15 cellular contexts compared by ENCODE assay signal in the genomic region with DNA sequence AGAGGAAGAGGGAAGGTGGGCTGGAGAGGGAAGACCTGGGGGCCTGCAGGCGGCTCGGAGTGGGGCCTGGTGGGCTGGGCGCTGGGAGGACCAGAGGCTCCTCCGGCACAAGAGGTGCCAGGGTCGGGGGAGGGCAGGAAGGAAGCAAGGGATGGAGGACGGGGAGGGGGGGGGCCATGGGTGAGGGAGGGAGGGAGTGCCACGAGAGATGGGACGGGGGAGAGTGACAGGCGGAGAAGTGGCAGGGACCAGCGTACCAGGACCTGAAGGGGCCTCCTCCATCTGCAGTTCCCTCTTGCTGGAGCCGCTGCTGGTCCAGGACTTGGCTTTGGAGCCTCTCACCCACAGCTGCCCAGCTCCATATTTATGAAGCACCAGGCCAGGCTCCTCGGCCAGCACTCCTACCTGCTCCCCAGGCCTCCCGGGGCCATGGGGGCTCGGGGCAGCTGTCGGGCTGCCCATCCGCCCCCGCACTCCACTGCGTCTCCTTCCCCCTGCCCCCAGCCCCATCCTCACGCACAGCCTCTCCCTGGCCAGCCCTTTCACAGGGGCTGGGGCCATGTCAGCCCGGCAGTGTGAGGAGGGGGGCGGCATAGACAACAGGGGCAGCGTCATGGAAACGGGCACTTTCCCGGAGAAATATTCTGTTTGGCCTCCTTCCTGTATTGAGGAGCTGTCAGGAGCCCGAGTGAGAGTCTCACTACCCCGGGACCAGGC.
DNase-seq lines count a peak whose midpoint lies in the region; TF ChIP-seq lines count a peak whose summit lies in the region.
"Had no signal": no experiment of that assay in that cellular context is flagged by ENCODE, and none has a peak within 500 bp of the region (broad histone marks: within the 10 kb centered on the region; RNA-seq: fewer than 3 reads in every experiment).

No MANE protein-coding gene starts in this region.

- H2AFZ ChIP-seq in neural progenitor cell (replicated peaks), result no peak overlapping the region
- no peak overlapping the region for H2AFZ ChIP-seq in smooth muscle cell (ENCODE audit: low read depth)

- H3K9me3 Mint-ChIP-seq in glutamatergic neuron (ENCODE audit: unreplicated experiment) (peaks cover 4% of the 10 kb centered on the region), neural progenitor cell (no peaks in the 10 kb centered on the region)

- H3K36me3 Mint-ChIP-seq in glutamatergic neuron (ENCODE audit: unreplicated experiment), result peaks cover 2% of the 10 kb centered on the region
- peaks cover 2% of the 10 kb centered on the region for H3K36me3 Mint-ChIP-seq in neural progenitor cell

- H3K4me1 Mint-ChIP-seq in glutamatergic neuron (ENCODE audit: low read depth, unreplicated experiment), result peaks cover 7% of the 10 kb centered on the region
- peaks cover 91% of the 10 kb centered on the region for H3K4me1 Mint-ChIP-seq in neural progenitor cell

- H3K27me3 Mint-ChIP-seq in glutamatergic neuron (ENCODE audit: unreplicated experiment), result peaks cover 8% of the 10 kb centered on the region
- peaks cover 21% of the 10 kb centered on the region for H3K27me3 Mint-ChIP-seq in neural progenitor cell (ENCODE audit: insufficient read depth, low read depth)

- H3K4me3 ChIP-seq in HUES64 (ENCODE audit: low read length) (peak overlapping the region; percentile 7; the same call in 1 of the 2 replicates), neural progenitor cell (no peak overlapping the region), smooth muscle cell (no peak overlapping the region), MG63 (no peak overlapping the region)
- H3K4me3 ChIP-seq: HAP-1 had no signal

- H3K9ac ChIP-seq in HUES64 (ENCODE audit: low read depth, low read length) (no peak overlapping the region), neural progenitor cell (no peak overlapping the region), smooth muscle cell (ENCODE audit: low read depth) (no peak overlapping the region)

- H3K4me1 ChIP-seq in HUES64 (ENCODE audit: insufficient read depth, low read length), result peaks cover 18% of the 10 kb centered on the region
- peaks cover 67% of the 10 kb centered on the region for H3K4me1 ChIP-seq in neural progenitor cell
- peaks cover 17% of the 10 kb centered on the region for H3K4me1 ChIP-seq in smooth muscle cell (ENCODE audit: low read depth)
- H3K4me1 ChIP-seq: Caco-2 had no signal

- H3K27ac Mint-ChIP-seq in glutamatergic neuron (ENCODE audit: unreplicated experiment), result no peak overlapping the region
- H3K27ac Mint-ChIP-seq in neural progenitor cell, result peak overlapping the region; percentile 98

- H3K36me3 ChIP-seq in HUES64 (ENCODE audit: insufficient read depth, low read length), result no peaks in the 10 kb centered on the region
- no peaks in the 10 kb centered on the region for H3K36me3 ChIP-seq in neural progenitor cell
- no peaks in the 10 kb centered on the region for H3K36me3 ChIP-seq in smooth muscle cell (ENCODE audit: low read depth)
- no peaks in the 10 kb centered on the region for H3K36me3 ChIP-seq in MG63
- H3K36me3 ChIP-seq: HAP-1 had no signal

- H3K9me3 ChIP-seq in HUES64 (ENCODE audit: insufficient read depth, low read depth, low read length) (no peaks in the 10 kb centered on the region), neural progenitor cell (ENCODE audit: low read depth) (no peaks in the 10 kb centered on the region), smooth muscle cell (replicated peaks; ENCODE audit: low read depth) (no peaks in the 10 kb centered on the region), MG63 (no peaks in the 10 kb centered on the region)
- H3K9me3 ChIP-seq: Caco-2, HAP-1 had no signal

- no peaks in the 10 kb centered on the region for H3K79me2 ChIP-seq in neural progenitor cell (ENCODE audit: low read depth)
- H3K79me2 ChIP-seq in smooth muscle cell (ENCODE audit: low read depth), result no peaks in the 10 kb centered on the region

- DNase-seq in glutamatergic neuron, result no peak
- no peak for DNase-seq in neural progenitor cell (ENCODE audit: low spot score)
- no peak for DNase-seq in dermis blood vessel endothelial cell
- no peak for DNase-seq in smooth muscle cell (lab: John Stamatoyannopoulos, UW; ENCODE audit: unreplicated experiment)
- DNase-seq in MG63, result no peak
- DNase-seq: Caco-2, EL, NCI-H1436, NCI-H2029 treated with DMSO at 0.1 percent for 48 hours, NCI-H524, SHP77 treated with DMSO at 0.1 percent for 48 hours had no signal

- H3K4me2 ChIP-seq in neural progenitor cell (peak overlapping the region; percentile 49), smooth muscle cell (no peak overlapping the region)

- peak overlapping the region; percentile 54 for H3K27ac ChIP-seq in 22Rv1
- H3K27ac ChIP-seq in HUES64 (ENCODE audit: low read depth, low read length), result no peak overlapping the region
- no peak overlapping the region for H3K27ac ChIP-seq in neural progenitor cell
- no peak overlapping the region for H3K27ac ChIP-seq in smooth muscle cell (ENCODE audit: low read depth)
- H3K27ac ChIP-seq: HL-60 had no signal

- peak overlapping the region; percentile 57 for H3K4me3 Mint-ChIP-seq in glutamatergic neuron (ENCODE audit: unreplicated experiment)
- peak overlapping the region; percentile 76 for H3K4me3 Mint-ChIP-seq in neural progenitor cell

- 40% methylated on average over 25 of the region's 26 CpGs for WGBS in HUES64
- 62% methylated on average over 20 of the region's 26 CpGs for WGBS in smooth muscle cell (ENCODE audit: low lambda C conversion rate)

- H3F3A ChIP-seq in neural progenitor cell (ENCODE audit: low read depth) (peaks cover 46% of the 10 kb centered on the region), smooth muscle cell (ENCODE audit: low read depth) (no peaks in the 10 kb centered on the region)

- H4K20me1 ChIP-seq in neural progenitor cell (ENCODE audit: low read depth), result peaks cover 25% of the 10 kb centered on the region
- no peaks in the 10 kb centered on the region for H4K20me1 ChIP-seq in smooth muscle cell (ENCODE audit: low read depth)

- peaks cover 12% of the 10 kb centered on the region for H3K27me3 ChIP-seq in HUES64 (ENCODE audit: insufficient read depth, low read length)
- H3K27me3 ChIP-seq in neural progenitor cell, result peaks cover 2% of the 10 kb centered on the region
- peaks cover 12% of the 10 kb centered on the region for H3K27me3 ChIP-seq in smooth muscle cell (ENCODE audit: low read depth)
- no peaks in the 10 kb centered on the region for H3K27me3 ChIP-seq in MG63

- TF ChIP-seq CTCF in 22Rv1 (IDR thresholded peaks at IDR 0.05), result no peak
- no peak for TF ChIP-seq CTCF in glutamatergic neuron (IDR thresholded peaks at IDR 0.05; ENCODE audit: partially characterized antibody, unreplicated experiment)
- no peak for TF ChIP-seq CTCF in neural progenitor cell (IDR thresholded peaks at IDR 0.05)
- no peak for TF ChIP-seq CTCF in smooth muscle cell (IDR thresholded peaks at IDR 0.05; ENCODE audit: borderline replicate concordance, insufficient read depth, poor library complexity, severe bottlenecking)
